ENCODE assay signal across 8 cellular contexts in the genomic region with DNA sequence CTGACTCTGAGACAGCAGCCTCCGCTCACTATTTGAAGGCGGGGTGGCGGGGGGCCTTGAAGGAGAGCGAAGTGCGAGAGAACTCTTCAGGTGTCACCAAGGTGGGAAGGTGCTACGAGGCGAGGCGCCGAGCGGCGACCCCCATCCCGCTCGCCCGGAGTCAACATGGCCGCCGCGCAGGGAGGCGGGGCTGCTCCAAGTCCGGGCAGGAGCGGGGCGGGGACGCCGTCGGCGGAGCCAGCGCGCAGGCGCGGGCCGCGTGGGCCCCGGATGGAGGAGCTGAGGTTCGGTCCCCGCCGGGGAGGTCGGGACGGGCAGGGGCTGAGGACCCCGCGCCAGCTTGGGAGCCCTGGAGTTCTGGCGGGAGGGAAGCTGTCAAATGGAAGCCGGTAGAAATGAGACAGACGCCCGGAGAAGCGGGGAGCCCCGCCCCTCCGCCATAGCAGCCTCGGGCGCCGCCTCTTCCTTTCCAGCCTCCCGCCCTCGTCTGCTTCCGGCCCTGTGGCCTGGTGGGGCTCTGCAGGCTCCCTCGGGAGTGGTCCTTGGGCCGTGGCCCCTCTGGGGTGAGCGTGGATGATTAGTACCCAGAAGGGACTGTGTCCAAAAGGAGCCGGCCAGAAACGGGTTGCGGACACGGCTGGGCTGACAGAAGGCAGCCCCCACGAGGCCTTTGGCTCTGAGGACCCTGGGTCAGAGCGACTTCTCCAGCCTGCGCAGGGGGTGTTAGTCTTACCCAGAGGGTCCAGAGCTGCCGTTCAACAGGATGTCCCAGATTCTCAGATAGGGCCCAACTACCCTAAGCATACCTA. TPM values are rescaled to one million over a fixed set of nuclear protein-coding genes. Genes with fewer than 3 reads are reported as not detected.
DNase-seq lines count a peak whose midpoint lies in the region; ATAC-seq and TF ChIP-seq lines count a peak whose summit lies in the region.

Gene PIGV (plus strand): TSS at position 245 of the 809 bp plus-strand sequence. CDS start 2,866 bp downstream, outside the sequence.

- H3K9ac ChIP-seq in endocrine pancreas (ENCODE audit: control insufficient read depth, insufficient read depth, low read length), result peak within 1 kb of the TSS; percentile 83

- H3K9me3 Mint-ChIP-seq in mesothelial cell of epicardium, result no peaks in the 10 kb centered on the region

- no peaks in the 10 kb centered on the region for H3K27me3 Mint-ChIP-seq in mesothelial cell of epicardium (ENCODE audit: low read depth)

- peak within 1 kb of the TSS; percentile 79 for H3K4me3 ChIP-seq in endocrine pancreas (ENCODE audit: control insufficient read depth, insufficient read depth, low read length)

- ATAC-seq in GM19468 (IDR thresholded peaks at IDR 0.05; ENCODE audit: extremely low read depth, unreplicated experiment), result peak; percentile 38

- peak within 1 kb of the TSS; percentile 98 for H3K4me3 Mint-ChIP-seq in mesothelial cell of epicardium

- H3K4me1 ChIP-seq in endocrine pancreas (ENCODE audit: control insufficient read depth, insufficient read depth, low read length), result peaks cover 3% of the 10 kb centered on the region

- DNase-seq in COLO668 (lab: John Stamatoyannopoulos, UW; ENCODE audit: unreplicated experiment) (peak; percentile 97), HT1080 (ENCODE audit: low read depth) (peak; percentile 92), NOMO-1 treated with DMSO at 0.1 percent for 48 hours (lab: John Stamatoyannopoulos, UW; ENCODE audit: unreplicated experiment) (peak; percentile 82), mesothelial cell of epicardium (ENCODE audit: low spot score in 2 of 2, unreplicated experiment in 2 of 2) (peak; percentile 88 to 94)
- DNase-seq in activated CD8-positive, alpha-beta memory T cell treated with anti-CD3 and anti-CD28 coated beads for 48 hours (ENCODE audit: low read depth in 2 of 3, low spot score in 2 of 3), result peak; percentile 69 to 86 (median 85)
- DNase-seq in stimulated activated CD8-positive, alpha-beta memory T cell treated with anti-CD3 and anti-CD28 coated beads, Interleukin-15, amount 100 ng/mL, for 48 hours (ENCODE audit: low read depth in 2 of 2), result peak; percentile 84 to 85

- H3K4me1 Mint-ChIP-seq in mesothelial cell of epicardium, result peaks cover 54% of the 10 kb centered on the region

- H3K36me3 Mint-ChIP-seq in mesothelial cell of epicardium, result peaks cover 3% of the 10 kb centered on the region

- H3K27me3 ChIP-seq in endocrine pancreas (ENCODE audit: control insufficient read depth, insufficient read depth, low read length), result no peaks in the 10 kb centered on the region

- H3K9me3 ChIP-seq in endocrine pancreas (ENCODE audit: control insufficient read depth, low read length), result no peaks in the 10 kb centered on the region

- H3K27ac Mint-ChIP-seq in mesothelial cell of epicardium, result peak within 1 kb of the TSS; percentile 99

- H3K36me3 ChIP-seq in endocrine pancreas (ENCODE audit: control insufficient read depth, insufficient read depth, low read length), result no peaks in the 10 kb centered on the region

- TF ChIP-seq CTCF in mesothelial cell of epicardium (IDR thresholded peaks at IDR 0.05; ENCODE audit: unreplicated experiment), result no peak

RNA-seq across cellular contexts. Expression of gene PIGV, which starts in this region (rescaled TPM):
- 9.5 and 13.3 TPM in 2 replicates for total RNA-seq in HT1080 (2014; rRNA removed; shearing (Covaris generic))
- polyA plus RNA-seq in HT1080 (2015; cell fraction: cytosol; rRNA removed), result 15.2 and 15.9 TPM in 2 replicates
- polyA plus RNA-seq in HT1080 (2015; cell fraction: nucleus; rRNA removed), result 13.8 and 18.4 TPM in 2 replicates
- total RNA-seq in mesothelial cell of epicardium, result 10.7 to 14.0 TPM (median 13.1 TPM) in 3 replicates

Comparison
In these comparisons a context has a peak if more than half of its experiments do, and no peak if none do; other contexts are left out.
1. Peak in every context shown above with its lines: DNase-seq, ATAC-seq and H3K4me3 ChIP-seq.